Comparison of ENCODE assay signal across 8 cellular contexts in the genomic region with DNA sequence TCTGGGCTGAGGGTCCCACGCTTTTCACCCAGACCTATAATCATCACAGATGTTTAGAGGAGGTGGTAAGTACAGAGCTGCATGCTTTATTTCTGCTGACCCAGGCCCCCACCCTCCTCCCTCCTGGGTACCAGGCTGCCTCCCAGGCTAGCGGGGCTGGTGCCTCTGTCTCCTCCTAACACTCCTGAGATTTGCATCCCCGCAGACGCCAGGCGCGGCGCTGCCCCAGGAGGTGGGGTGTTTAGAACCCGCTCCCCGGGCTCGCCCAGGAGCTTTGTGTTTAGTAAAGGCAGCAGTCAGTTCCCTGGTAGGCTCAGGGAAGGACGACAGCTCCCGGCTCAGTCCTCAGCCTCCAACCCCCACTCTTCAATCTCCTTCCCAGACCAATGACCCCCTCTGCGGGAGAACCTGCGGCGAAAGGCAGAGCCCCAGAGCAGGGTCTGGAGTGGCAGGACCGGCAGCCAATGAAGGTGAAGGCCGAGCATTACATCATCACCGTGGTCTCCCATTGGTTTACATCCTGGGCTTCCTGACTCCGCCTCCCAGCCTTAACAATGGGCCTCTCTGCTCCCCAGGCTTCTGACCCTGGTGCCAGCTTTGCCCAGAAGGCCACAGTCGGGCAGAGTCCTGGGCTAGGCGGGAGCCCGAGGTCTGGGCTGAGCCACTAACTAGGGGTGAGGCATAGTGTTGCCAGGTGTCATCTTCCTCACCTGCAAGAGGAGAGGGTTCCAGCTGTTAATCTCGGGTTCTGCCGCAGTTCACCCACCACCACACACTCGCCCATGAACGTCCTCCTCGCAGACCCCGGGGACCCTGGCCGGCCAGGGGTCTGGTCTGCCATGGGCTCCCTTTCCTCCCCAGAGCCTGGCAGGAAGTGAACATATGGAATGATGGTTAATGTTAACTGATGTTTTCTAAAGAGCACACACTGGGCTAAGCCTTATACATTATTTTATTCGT. TPM values are rescaled to one million over a fixed set of nuclear protein-coding genes. Genes with fewer than 3 reads are reported as not detected.
A peak's percentile ranks its signal among the peaks of the same experiment; 100 is the strongest.
DNase-seq lines count a peak whose midpoint lies in the region; ATAC-seq and TF ChIP-seq lines count a peak whose summit lies in the region.

No MANE protein-coding gene starts in this region.

- H3K4me2 ChIP-seq in parathyroid adenoma (ENCODE audit: low read length), result peak overlapping the region; percentile 13

- TF ChIP-seq CTCF in WERI-Rb-1 (IDR thresholded peaks at IDR 0.05; ENCODE audit: low read depth, low read length) (no peak), parathyroid adenoma (IDR thresholded peaks at IDR 0.05) (no peak)

- H3K9ac ChIP-seq in parathyroid adenoma, result no peak overlapping the region

- DNase-seq in 8988T (peak; percentile 62), HEK293T (ENCODE audit: extremely low spot score) (peak; percentile 72), WERI-Rb-1 (peak; percentile 87), left cardiac atrium (peak; percentile 89), NCI-H146 treated with DMSO at 0.1 percent for 48 hours (lab: John Stamatoyannopoulos, UW; ENCODE audit: unreplicated experiment) (no peak)

- H3K4me1 ChIP-seq in parathyroid adenoma, result peaks cover 10% of the 10 kb centered on the region

- H2AFZ ChIP-seq in parathyroid adenoma, result peak overlapping the region; percentile 21

- H3K4me3 ChIP-seq in WERI-Rb-1 (ENCODE audit: low read depth, low read length) (peak overlapping the region; percentile 9; the same call in 1 of the 2 replicates), parathyroid adenoma (ENCODE audit: low read depth, low read length) (no peak overlapping the region)

- POLR2A ChIA-PET in HEK293T (lab: Yijun Ruan, JAX), result no interaction called here

- no peaks in the 10 kb centered on the region for H3K36me3 ChIP-seq in WERI-Rb-1
- H3K36me3 ChIP-seq in parathyroid adenoma (ENCODE audit: control insufficient read depth, insufficient read depth, low read length), result no peaks in the 10 kb centered on the region

- CTCF ChIA-PET in HEK293T (lab: Yijun Ruan, JAX), result interaction anchor here (0.6 kb wide), 1 partner anchor 1457 kb away, joined by 4 read pairs; no protein-coding TSS in a partner anchor

- peak; percentile 87 to 95 for ATAC-seq in left cardiac atrium
- no peak for ATAC-seq in HG02571 (IDR thresholded peaks at IDR 0.05; ENCODE audit: unreplicated experiment)
- no peak for ATAC-seq in HG02678 (IDR thresholded peaks at IDR 0.05; ENCODE audit: unreplicated experiment)

- intact Hi-C loops in left cardiac atrium (cut with DNase I), result no loop called here

- H3K9me3 ChIP-seq in WERI-Rb-1 (ENCODE audit: severe bottlenecking) (no peaks in the 10 kb centered on the region), parathyroid adenoma (ENCODE audit: control insufficient read depth, low read length) (no peaks in the 10 kb centered on the region)

- H3K79me2 ChIP-seq in parathyroid adenoma, result no peaks in the 10 kb centered on the region

- no peak overlapping the region for H3K27ac ChIP-seq in WERI-Rb-1
- no peak overlapping the region for H3K27ac ChIP-seq in parathyroid adenoma

- peaks cover 4% of the 10 kb centered on the region for H3K27me3 ChIP-seq in WERI-Rb-1 (ENCODE audit: insufficient read depth, low read depth, severe bottlenecking)
- H3K27me3 ChIP-seq in parathyroid adenoma (ENCODE audit: control insufficient read depth, insufficient read depth, low read length), result no peaks in the 10 kb centered on the region

TF ChIP-seq in HEK293T, 16 proteins besides CTCF, POLR2A, EP300 and RAD21:
- TF ChIP-seq, protein P1, sequence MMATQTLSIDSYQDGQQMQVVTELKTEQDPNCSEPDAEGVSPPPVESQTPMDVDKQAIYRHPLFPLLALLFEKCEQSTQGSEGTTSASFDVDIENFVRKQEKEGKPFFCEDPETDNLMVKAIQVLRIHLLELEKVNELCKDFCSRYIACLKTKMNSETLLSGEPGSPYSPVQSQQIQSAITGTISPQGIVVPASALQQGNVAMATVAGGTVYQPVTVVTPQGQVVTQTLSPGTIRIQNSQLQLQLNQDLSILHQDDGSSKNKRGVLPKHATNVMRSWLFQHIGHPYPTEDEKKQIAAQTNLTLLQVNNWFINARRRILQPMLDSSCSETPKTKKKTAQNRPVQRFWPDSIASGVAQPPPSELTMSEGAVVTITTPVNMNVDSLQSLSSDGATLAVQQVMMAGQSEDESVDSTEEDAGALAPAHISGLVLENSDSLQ (IDR thresholded peaks at IDR 0.05), result peak; percentile 98
- TF ChIP-seq CTBP1 (IDR thresholded peaks at IDR 0.05; ENCODE audit: borderline replicate concordance), result no peak
- no peak for TF ChIP-seq SP1 (IDR thresholded peaks at IDR 0.05)
- TF ChIP-seq ELF4 (IDR thresholded peaks at IDR 0.05), result no peak
- no peak for TF ChIP-seq ARNT (IDR thresholded peaks at IDR 0.05)
TF ChIP-seq in HEK293T: peak in this region for 1.

RNA-seq across cellular contexts. Expression of gene CALM1, which starts 57.5 kb away (rescaled TPM):
- 100 to 1,000 TPM; 428 to 511 TPM for total RNA-seq in left cardiac atrium

Comparison
In these comparisons a context has a peak if more than half of its experiments do, and no peak if none do; other contexts are left out.
1. ATAC-seq: peak in left cardiac atrium (2 of 2); none in HG02571 (single experiment) and HG02678 (single experiment).